Comparison of ENCODE assay signal across 8 cellular contexts in the genomic region with DNA sequence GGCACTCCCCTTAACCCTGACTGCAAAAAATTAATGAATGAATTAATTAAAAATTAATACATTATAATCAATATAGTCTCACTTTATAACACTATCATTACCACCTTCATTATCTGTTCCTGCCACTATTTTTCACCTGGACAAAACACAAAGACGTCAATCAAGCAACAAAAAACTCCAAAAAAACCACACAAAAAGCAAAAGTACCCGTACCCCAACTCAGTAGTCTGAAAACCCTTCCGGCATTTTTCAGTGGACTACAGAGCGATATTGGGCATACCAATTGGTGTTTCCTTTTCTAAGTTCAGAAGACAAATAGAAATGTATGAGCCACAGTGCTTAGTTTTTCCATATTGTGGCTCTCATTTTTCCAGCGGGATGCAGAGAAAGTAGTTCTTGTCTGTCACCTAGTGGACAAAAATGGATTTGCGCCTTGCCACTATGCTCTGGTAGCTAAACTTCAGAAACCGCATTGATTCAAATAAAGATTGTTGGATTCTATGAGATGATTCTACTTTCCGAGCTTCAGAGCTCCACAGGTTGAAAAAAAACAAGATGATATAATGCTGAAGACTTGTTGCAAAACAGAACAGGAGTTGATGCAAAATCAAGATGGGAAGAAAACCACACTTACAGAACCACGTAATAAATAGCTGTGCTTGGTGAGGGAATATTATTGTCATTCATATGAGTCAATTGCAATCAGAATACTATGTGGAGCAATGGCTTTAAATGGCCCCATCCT. TPM values are rescaled to one million over a fixed set of nuclear protein-coding genes. Genes with fewer than 3 reads are reported as not detected.
A peak's percentile ranks its signal among the peaks of the same experiment; 100 is the strongest.
DNase-seq lines count a peak whose midpoint lies in the region; ATAC-seq, FAIRE-seq and TF ChIP-seq lines count a peak whose summit lies in the region.

No MANE protein-coding gene starts in this region.

- H3K4me1 Mint-ChIP-seq in brain: peaks cover 29% of the 10 kb centered on the region

- H3K36me3 Mint-ChIP-seq in brain: no peaks in the 10 kb centered on the region

- DNase-seq in DMS114 treated with DMSO at 0.1 percent for 48 hours (lab: John Stamatoyannopoulos, UW; ENCODE audit: unreplicated experiment) (peak; percentile 81), HCEC 1CT (peak; percentile 81), NCI-H2029 (lab: John Stamatoyannopoulos, UW) (peak; percentile 22), inferior parietal cortex (ENCODE audit: extremely low spot score) (peak; percentile 87)
- peak; percentile 78 for DNase-seq in stimulated activated CD4-positive, alpha-beta T cell treated with anti-CD3 and anti-CD28 coated beads, Interleukin-15, amount 100 ng/mL, for 24 hours

- TF ChIP-seq CTCF in brain (conservative IDR thresholded peaks at IDR 0.05): peak; percentile 96 to 97

- peak overlapping the region in 3 of 5 experiments; percentile 42 to 48 (median 43) for H3K4me3 Mint-ChIP-seq in brain

- H3K27ac Mint-ChIP-seq in brain: peak overlapping the region in 1 of 5 experiments; percentile 30

- ATAC-seq in HG03439 (IDR thresholded peaks at IDR 0.05; ENCODE audit: unreplicated experiment): no peak

- FAIRE-seq in TTC549 (lab: Jason Lieb, UNC): peak; percentile 96

- peaks cover 6% of the 10 kb centered on the region for H3K27me3 Mint-ChIP-seq in brain

- no peaks in the 10 kb centered on the region for H3K9me3 Mint-ChIP-seq in brain

RNA-seq across cellular contexts. Expression of a gene that starts 50.6 kb away (rescaled TPM):
- polyA plus RNA-seq in brain (ENCODE audit: insufficient read depth, low read depth, low replicate concordance): 152 TPM

Comparison
In these comparisons a context has a peak if more than half of its experiments do, and no peak if none do; other contexts are left out.
1. DNase-seq: peak in every context shown above with its lines; median percentile 87 in inferior parietal cortex; 81 in DMS114 treated with DMSO at 0.1 percent for 48 hours; 81 in HCEC 1CT; 78 in stimulated activated CD4-positive, alpha-beta T cell treated with anti-CD3 and anti-CD28 coated beads, Interleukin-15, amount 100 ng/mL, for 24 hours; 22 in NCI-H2029.